Comparison of ENCODE assay signal across 8 cellular contexts in the genomic region with DNA sequence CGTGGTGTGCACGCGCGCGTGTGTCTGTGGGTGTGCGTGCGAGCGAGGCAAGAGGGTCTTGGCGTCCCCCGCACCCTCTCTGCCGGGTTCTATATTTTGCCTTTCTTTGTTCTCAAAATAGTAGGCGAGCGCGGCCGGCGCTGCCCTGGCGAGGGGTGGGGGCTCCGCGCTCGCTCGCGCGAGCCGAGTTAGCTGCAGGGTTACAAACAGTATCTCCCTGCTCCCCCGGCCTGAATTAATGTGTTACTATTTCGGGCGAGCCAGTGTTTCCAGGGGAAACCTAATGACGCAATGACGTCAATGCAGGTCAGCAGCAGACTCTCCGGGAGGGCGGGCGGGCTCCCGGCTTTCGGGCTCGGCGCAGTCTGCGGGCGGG.
DNase-seq lines count a peak whose midpoint lies in the region; ATAC-seq and TF ChIP-seq lines count a peak whose summit lies in the region.

No MANE protein-coding gene starts in this region.

- TF ChIP-seq CTCF in ovary (IDR thresholded peaks at IDR 0.05), result no peak

- no peaks in the 10 kb centered on the region for H3K27me3 ChIP-seq in ovary

- no peaks in the 10 kb centered on the region for H3K9me3 ChIP-seq in ovary

- no peak for TF ChIP-seq POLR2A in ovary (IDR thresholded peaks at IDR 0.05)

- WGBS in ovary, 3 donors, result 1% methylated on average over 25 to 38 of the region's 38 CpGs

- TF ChIP-seq EP300 in ovary (IDR thresholded peaks at IDR 0.05), result no peak

- peaks cover 68% of the 10 kb centered on the region for H3K27me3 Mint-ChIP-seq in activated T-cell treated with anti-CD3 and anti-CD28 coated beads, Interleukin-2, amount 50 U/mL, for 4 hours (ENCODE audit: low read depth)

- peaks cover 3% of the 10 kb centered on the region for H3K4me1 ChIP-seq in ovary (ENCODE audit: insufficient read depth)

- DNase-seq in NCI-H2029 (lab: John Stamatoyannopoulos, UW) (peak; percentile 46), NCI-H2029 treated with DMSO at 0.1 percent for 48 hours (lab: John Stamatoyannopoulos, UW) (no peak), NCI-H146 (lab: John Stamatoyannopoulos, UW) (peak; percentile 94), head of caudate nucleus (peak; percentile 42 to 91 (median 69)), ovary (peak; percentile 40 to 62 (median 49))
- DNase-seq in activated T-cell treated with anti-CD3 and anti-CD28 coated beads, Interleukin-2, amount 50 U/mL, for 4 hours, result no peak

- H3K9me3 Mint-ChIP-seq in activated T-cell treated with anti-CD3 and anti-CD28 coated beads, Interleukin-2, amount 50 U/mL, for 4 hours, result no peaks in the 10 kb centered on the region

- H3K36me3 ChIP-seq in ovary, result no peaks in the 10 kb centered on the region

- no peaks in the 10 kb centered on the region for H3K36me3 Mint-ChIP-seq in activated T-cell treated with anti-CD3 and anti-CD28 coated beads, Interleukin-2, amount 50 U/mL, for 4 hours (ENCODE audit: insufficient read depth)

- no peak overlapping the region for H3K27ac ChIP-seq in ovary

- H3K4me3 Mint-ChIP-seq in activated T-cell treated with anti-CD3 and anti-CD28 coated beads, Interleukin-2, amount 50 U/mL, for 4 hours, result peak overlapping the region; percentile 76

- ATAC-seq in activated T-cell treated with anti-CD3 and anti-CD28 coated beads, Interleukin-2, amount 50 U/mL, for 4 hours, result peak; percentile 28 to 33
- ATAC-seq in HG02642 (IDR thresholded peaks at IDR 0.05; ENCODE audit: poor library complexity, unreplicated experiment) (no peak), GM21786 (IDR thresholded peaks at IDR 0.05; ENCODE audit: unreplicated experiment) (no peak)

- peak overlapping the region; percentile 25 for H3K4me3 ChIP-seq in ovary

- peaks cover 15% of the 10 kb centered on the region for H3K4me1 Mint-ChIP-seq in activated T-cell treated with anti-CD3 and anti-CD28 coated beads, Interleukin-2, amount 50 U/mL, for 4 hours (ENCODE audit: low read depth)

- intact Hi-C loops in head of caudate nucleus (cut with DNase I) (no loop called here), ovary (cut with DNase I) (no loop called here)

Comparison
In these comparisons a context has a peak if more than half of its experiments do, and no peak if none do; other contexts are left out.
1. DNase-seq: peak in NCI-H2029 (single experiment), NCI-H146 (single experiment), head of caudate nucleus (42 of 42) and ovary (5 of 5); none in NCI-H2029 treated with DMSO at 0.1 percent for 48 hours (single experiment) and activated T-cell treated with anti-CD3 and anti-CD28 coated beads, Interleukin-2, amount 50 U/mL, for 4 hours (single experiment).
2. ATAC-seq: peak in activated T-cell treated with anti-CD3 and anti-CD28 coated beads, Interleukin-2, amount 50 U/mL, for 4 hours (2 of 2); none in HG02642 (single experiment) and GM21786 (single experiment).